12 cellular contexts compared by ENCODE assay signal in the genomic region with DNA sequence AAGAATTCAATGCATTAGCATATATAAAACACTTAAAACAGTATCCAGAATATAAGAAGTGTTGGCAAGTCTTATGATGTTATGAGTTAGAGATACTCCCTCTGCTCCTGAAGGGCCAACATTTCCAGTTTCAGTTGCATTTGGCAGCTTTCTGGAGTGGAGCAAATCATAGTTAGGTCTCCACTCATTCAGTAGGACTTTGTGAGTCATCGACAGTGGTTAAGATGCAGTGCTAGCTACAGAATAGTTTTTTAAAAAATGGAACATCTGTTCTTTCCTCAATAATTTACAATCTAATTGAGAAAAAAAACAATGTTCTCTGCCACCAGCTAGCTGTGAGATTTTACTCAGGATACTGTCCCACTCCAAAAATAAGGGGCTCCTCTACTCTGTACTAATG.
DNase-seq lines count a peak whose midpoint lies in the region; ATAC-seq and TF ChIP-seq lines count a peak whose summit lies in the region.
"Had no signal": no experiment of that assay in that cellular context is flagged by ENCODE, and none has a peak within 500 bp of the region (broad histone marks: within the 10 kb centered on the region; RNA-seq: fewer than 3 reads in every experiment).

No MANE protein-coding gene starts in this region.

- no peaks in the 10 kb centered on the region for H3F3A ChIP-seq in PC-3 (ENCODE audit: low read length, unreplicated experiment)

- no peaks in the 10 kb centered on the region for H3K9me3 Mint-ChIP-seq in T-helper 2 cell treated with Interferon-gamma antibody and Interleukin-4, amounts not matched to agents 5 μg/mL and 100 μg/mL, for 36 hours
- no peaks in the 10 kb centered on the region for H3K9me3 Mint-ChIP-seq in stimulated activated effector memory CD8-positive, alpha-beta T cell treated with anti-CD3 and anti-CD28 coated beads, Interleukin-12 subunit alpha, Interleukin-12 subunit beta, amount 100 ng/mL, for 72 hours
- H3K9me3 Mint-ChIP-seq: natural killer cell treated with Interleukin-12 subunit alpha and Interleukin-12 subunit beta and Interleukin-15 and Interleukin-18, amount 100 ng/mL, for 72 hours had no signal

- H3K4me3 ChIP-seq in PC-3 (ENCODE audit: low read length): no peak overlapping the region
- H3K4me3 ChIP-seq: colonic mucosa had no signal

- H3K27ac Mint-ChIP-seq in T-helper 2 cell treated with Interferon-gamma antibody and Interleukin-4, amounts not matched to agents 5 μg/mL and 100 μg/mL, for 36 hours: no peak overlapping the region
- H3K27ac Mint-ChIP-seq in stimulated activated effector memory CD8-positive, alpha-beta T cell treated with anti-CD3 and anti-CD28 coated beads, Interleukin-12 subunit alpha, Interleukin-12 subunit beta, amount 100 ng/mL, for 72 hours: no peak overlapping the region
- H3K27ac Mint-ChIP-seq: natural killer cell treated with Interleukin-12 subunit alpha and Interleukin-12 subunit beta and Interleukin-15 and Interleukin-18, amount 100 ng/mL, for 72 hours had no signal

- H3K27me3 Mint-ChIP-seq in T-helper 2 cell treated with Interferon-gamma antibody and Interleukin-4, amounts not matched to agents 5 μg/mL and 100 μg/mL, for 36 hours (ENCODE audit: low read depth): peaks cover 2% of the 10 kb centered on the region

- no peaks in the 10 kb centered on the region for H4K20me1 ChIP-seq in PC-3 (ENCODE audit: low read length)

- CTCF ChIA-PET in PC-3 (lab: Charles Lee): interaction anchor here (0.7 kb wide), 1 partner anchor 125 kb away, joined by 3 read pairs; no protein-coding TSS in a partner anchor

- H3K9me2 ChIP-seq in PC-3 (replicated peaks; ENCODE audit: low read length): no peaks in the 10 kb centered on the region

- H3K27me3 ChIP-seq in PC-3 (ENCODE audit: low read length): no peaks in the 10 kb centered on the region
- H3K27me3 ChIP-seq: colonic mucosa had no signal

- no peaks in the 10 kb centered on the region for H3K4me1 Mint-ChIP-seq in T-helper 2 cell treated with Interferon-gamma antibody and Interleukin-4, amounts not matched to agents 5 μg/mL and 100 μg/mL, for 36 hours (ENCODE audit: low read depth)
- no peaks in the 10 kb centered on the region for H3K4me1 Mint-ChIP-seq in stimulated activated effector memory CD8-positive, alpha-beta T cell treated with anti-CD3 and anti-CD28 coated beads, Interleukin-12 subunit alpha, Interleukin-12 subunit beta, amount 100 ng/mL, for 72 hours

- intact Hi-C loops in PC-3 (cut with micrococcal nuclease): no loop called here

- BruUV-seq in PC-3 (replicated peaks; lab: Mats Ljungman, UMichigan): no TSS peak

- H3K9me3 ChIP-seq in PC-3 (ENCODE audit: low read length): no peaks in the 10 kb centered on the region
- H3K9me3 ChIP-seq: colonic mucosa had no signal

- no peak overlapping the region for H2AFZ ChIP-seq in PC-3 (ENCODE audit: low read length)

- H3K4me3 Mint-ChIP-seq in T-helper 2 cell treated with Interferon-gamma antibody and Interleukin-4, amounts not matched to agents 5 μg/mL and 100 μg/mL, for 36 hours: no peak overlapping the region
- H3K4me3 Mint-ChIP-seq in stimulated activated effector memory CD8-positive, alpha-beta T cell treated with anti-CD3 and anti-CD28 coated beads, Interleukin-12 subunit alpha, Interleukin-12 subunit beta, amount 100 ng/mL, for 72 hours: no peak overlapping the region
- H3K4me3 Mint-ChIP-seq: natural killer cell treated with Interleukin-12 subunit alpha and Interleukin-12 subunit beta and Interleukin-15 and Interleukin-18, amount 100 ng/mL, for 72 hours had no signal

- POLR2A ChIA-PET in PC-3 (lab: Charles Lee; ENCODE audit: unreplicated experiment): no interaction called here

- peak; percentile 4 for DNase-seq in T-helper 2 cell treated with Interferon-gamma antibody and Interleukin-4, amounts not matched to agents 5 μg/mL and 100 μg/mL, for 36 hours (ENCODE audit: low spot score)
- no peak for DNase-seq in T-helper 2 cell
- DNase-seq in PC-3: peak; percentile 50
- peak; percentile 89 for DNase-seq in fibroblast of gingiva (ENCODE audit: low read depth)
- DNase-seq in stimulated activated effector memory CD8-positive, alpha-beta T cell treated with anti-CD3 and anti-CD28 coated beads, Interleukin-12 subunit alpha, Interleukin-12 subunit beta, amount 100 ng/mL, for 72 hours (ENCODE audit: low spot score in 2 of 2): no peak
- DNase-seq in activated CD8-positive, alpha-beta memory T cell treated with anti-CD3 and anti-CD28 coated beads for 24 hours: no peak
- DNase-seq in stimulated activated CD4-positive, alpha-beta T cell treated with anti-CD3 and anti-CD28 coated beads, Interleukin-15, amount 100 ng/mL, for 24 hours: no peak
- DNase-seq in superior temporal gyrus (ENCODE audit: extremely low spot score): no peak
- DNase-seq: activated gamma-delta T cell, colonic mucosa, trophoblast cell had no signal

- no peak overlapping the region for H3K9ac ChIP-seq in PC-3 (ENCODE audit: low read length)

- H3K27ac ChIP-seq in PC-3 (ENCODE audit: low read length): no peak overlapping the region
- H3K27ac ChIP-seq: colonic mucosa had no signal

- 0 out of 2 replicates have a peak, but pooled peaks have one; percentile 23 for ATAC-seq in PC-3
- peak; percentile 48 for ATAC-seq in stimulated activated effector memory CD8-positive, alpha-beta T cell treated with anti-CD3 and anti-CD28 coated beads, Interleukin-12 subunit alpha, Interleukin-12 subunit beta, amount 100 ng/mL, for 72 hours
- ATAC-seq: natural killer cell treated with Interleukin-12 subunit alpha and Interleukin-12 subunit beta and Interleukin-15 and Interleukin-18, amount 100 ng/mL, for 72 hours had no signal

- H3K36me3 ChIP-seq in PC-3 (ENCODE audit: low read depth, low read length): no peaks in the 10 kb centered on the region
- H3K36me3 ChIP-seq: colonic mucosa had no signal

- no peaks in the 10 kb centered on the region for H3K4me1 ChIP-seq in PC-3 (ENCODE audit: insufficient read depth, low read length)
- H3K4me1 ChIP-seq: colonic mucosa had no signal

- H3K4me2 ChIP-seq in PC-3 (ENCODE audit: low read length): no peak overlapping the region

- H3K36me3 Mint-ChIP-seq in T-helper 2 cell treated with Interferon-gamma antibody and Interleukin-4, amounts not matched to agents 5 μg/mL and 100 μg/mL, for 36 hours (ENCODE audit: low read depth): no peaks in the 10 kb centered on the region
- H3K36me3 Mint-ChIP-seq in stimulated activated effector memory CD8-positive, alpha-beta T cell treated with anti-CD3 and anti-CD28 coated beads, Interleukin-12 subunit alpha, Interleukin-12 subunit beta, amount 100 ng/mL, for 72 hours: no peaks in the 10 kb centered on the region
- H3K36me3 Mint-ChIP-seq: natural killer cell treated with Interleukin-12 subunit alpha and Interleukin-12 subunit beta and Interleukin-15 and Interleukin-18, amount 100 ng/mL, for 72 hours had no signal

- no peak for TF ChIP-seq CTCF in PC-3 (conservative IDR thresholded peaks at IDR 0.05; ENCODE audit: low read depth, low read length)

- H3K79me2 ChIP-seq in PC-3 (ENCODE audit: low read length): no peaks in the 10 kb centered on the region

Comparison
In these comparisons a context has a peak if more than half of its experiments do, and no peak if none do; other contexts are left out.
1. DNase-seq: peak in T-helper 2 cell treated with Interferon-gamma antibody and Interleukin-4, amounts not matched to agents 5 μg/mL and 100 μg/mL, for 36 hours (single experiment), PC-3 (single experiment) and fibroblast of gingiva (single experiment); none in T-helper 2 cell (0 of 5), stimulated activated effector memory CD8-positive, alpha-beta T cell treated with anti-CD3 and anti-CD28 coated beads, Interleukin-12 subunit alpha, Interleukin-12 subunit beta, amount 100 ng/mL, for 72 hours (0 of 2), activated CD8-positive, alpha-beta memory T cell treated with anti-CD3 and anti-CD28 coated beads for 24 hours (single experiment), stimulated activated CD4-positive, alpha-beta T cell treated with anti-CD3 and anti-CD28 coated beads, Interleukin-15, amount 100 ng/mL, for 24 hours (single experiment) and superior temporal gyrus (single experiment).